1 cellular context compared by ENCODE assay signal in the genomic region with DNA sequence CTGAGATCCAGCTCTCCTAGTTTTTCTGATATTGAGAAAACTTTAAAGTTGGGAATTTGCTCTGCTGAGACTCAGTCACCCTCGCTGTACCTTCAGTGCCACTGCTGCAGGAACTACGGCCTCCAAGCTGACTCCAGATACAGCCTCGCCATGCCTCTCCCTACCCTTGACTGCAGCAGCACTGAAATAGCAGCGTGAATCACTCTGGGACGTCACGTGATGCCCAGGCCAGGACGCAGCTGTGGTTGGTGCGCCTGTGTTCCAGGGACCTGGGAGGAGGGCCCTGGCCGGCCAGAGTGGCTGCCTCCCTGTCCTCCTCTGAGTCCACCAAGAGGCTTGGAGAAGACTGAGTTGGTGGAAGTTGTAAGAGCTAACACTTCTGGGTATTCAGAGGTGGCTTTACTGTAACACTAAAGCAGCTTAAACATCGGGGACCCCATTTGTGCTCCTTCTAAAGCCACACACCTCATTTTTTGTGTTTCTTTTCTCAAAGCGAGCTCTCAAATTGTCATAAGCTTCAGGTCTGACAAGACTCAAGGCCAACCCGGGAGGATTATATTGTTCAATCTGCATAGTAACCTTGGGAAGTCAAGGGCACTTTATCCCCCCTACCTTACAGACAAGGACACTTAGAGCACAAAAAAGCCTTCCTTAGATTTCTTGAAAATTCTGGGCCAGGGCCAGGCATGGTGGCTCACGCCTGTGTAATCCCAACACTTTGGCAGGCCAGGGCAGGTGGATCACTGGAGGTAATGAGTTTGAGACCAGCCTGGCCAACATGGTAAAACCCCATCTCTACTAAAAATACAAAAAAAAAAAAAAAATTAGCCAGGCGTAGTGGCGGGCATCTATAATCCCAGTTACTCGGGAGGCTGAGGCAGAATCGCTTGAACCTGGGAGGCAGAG.
TF ChIP-seq lines count a peak whose summit lies in the region.

No MANE protein-coding gene starts in this region.

TF ChIP-seq in K562, 482 proteins besides CTCF, POLR2A, EP300 and RAD21 (continued from another document and continues in another):
- TF ChIP-seq, protein P1, sequence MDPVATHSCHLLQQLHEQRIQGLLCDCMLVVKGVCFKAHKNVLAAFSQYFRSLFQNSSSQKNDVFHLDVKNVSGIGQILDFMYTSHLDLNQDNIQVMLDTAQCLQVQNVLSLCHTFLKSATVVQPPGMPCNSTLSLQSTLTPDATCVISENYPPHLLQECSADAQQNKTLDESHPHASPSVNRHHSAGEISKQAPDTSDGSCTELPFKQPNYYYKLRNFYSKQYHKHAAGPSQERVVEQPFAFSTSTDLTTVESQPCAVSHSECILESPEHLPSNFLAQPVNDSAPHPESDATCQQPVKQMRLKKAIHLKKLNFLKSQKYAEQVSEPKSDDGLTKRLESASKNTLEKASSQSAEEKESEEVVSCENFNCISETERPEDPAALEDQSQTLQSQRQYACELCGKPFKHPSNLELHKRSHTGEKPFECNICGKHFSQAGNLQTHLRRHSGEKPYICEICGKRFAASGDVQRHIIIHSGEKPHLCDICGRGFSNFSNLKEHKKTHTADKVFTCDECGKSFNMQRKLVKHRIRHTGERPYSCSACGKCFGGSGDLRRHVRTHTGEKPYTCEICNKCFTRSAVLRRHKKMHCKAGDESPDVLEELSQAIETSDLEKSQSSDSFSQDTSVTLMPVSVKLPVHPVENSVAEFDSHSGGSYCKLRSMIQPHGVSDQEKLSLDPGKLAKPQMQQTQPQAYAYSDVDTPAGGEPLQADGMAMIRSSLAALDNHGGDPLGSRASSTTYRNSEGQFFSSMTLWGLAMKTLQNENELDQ (CRISPR knock-in tag; IDR thresholded peaks at IDR 0.05; ENCODE audit: borderline replicate concordance), result no peak
- peak; percentile 65 to 85 for TF ChIP-seq FOXK2 (conservative IDR thresholded peaks at IDR 0.05 in 1 of 2, IDR thresholded peaks at IDR 0.05 in 1 of 2; ENCODE audit: low read depth in 2 of 2)
- TF ChIP-seq STAT5B (CRISPR knock-in tag; IDR thresholded peaks at IDR 0.05), result no peak
- TF ChIP-seq CBX8 (IDR thresholded peaks at IDR 0.05; ENCODE audit: borderline replicate concordance, extremely low read depth, low read depth, low read length, poor library complexity, severe bottlenecking), result no peak
- TF ChIP-seq ETV6 (IDR thresholded peaks at IDR 0.05; ENCODE audit: borderline replicate concordance in 1 of 2, low read depth in 2 of 2, low read length in 1 of 2), result no peak
- TF ChIP-seq ETV6 (CRISPR knock-in tag; IDR thresholded peaks at IDR 0.05; ENCODE audit: borderline replicate concordance), result no peak
- no peak for TF ChIP-seq KLF10 (CRISPR knock-in tag; IDR thresholded peaks at IDR 0.05)
- TF ChIP-seq TCFL5 (CRISPR knock-in tag; conservative IDR thresholded peaks at IDR 0.05), result no peak
- TF ChIP-seq, protein P2, sequence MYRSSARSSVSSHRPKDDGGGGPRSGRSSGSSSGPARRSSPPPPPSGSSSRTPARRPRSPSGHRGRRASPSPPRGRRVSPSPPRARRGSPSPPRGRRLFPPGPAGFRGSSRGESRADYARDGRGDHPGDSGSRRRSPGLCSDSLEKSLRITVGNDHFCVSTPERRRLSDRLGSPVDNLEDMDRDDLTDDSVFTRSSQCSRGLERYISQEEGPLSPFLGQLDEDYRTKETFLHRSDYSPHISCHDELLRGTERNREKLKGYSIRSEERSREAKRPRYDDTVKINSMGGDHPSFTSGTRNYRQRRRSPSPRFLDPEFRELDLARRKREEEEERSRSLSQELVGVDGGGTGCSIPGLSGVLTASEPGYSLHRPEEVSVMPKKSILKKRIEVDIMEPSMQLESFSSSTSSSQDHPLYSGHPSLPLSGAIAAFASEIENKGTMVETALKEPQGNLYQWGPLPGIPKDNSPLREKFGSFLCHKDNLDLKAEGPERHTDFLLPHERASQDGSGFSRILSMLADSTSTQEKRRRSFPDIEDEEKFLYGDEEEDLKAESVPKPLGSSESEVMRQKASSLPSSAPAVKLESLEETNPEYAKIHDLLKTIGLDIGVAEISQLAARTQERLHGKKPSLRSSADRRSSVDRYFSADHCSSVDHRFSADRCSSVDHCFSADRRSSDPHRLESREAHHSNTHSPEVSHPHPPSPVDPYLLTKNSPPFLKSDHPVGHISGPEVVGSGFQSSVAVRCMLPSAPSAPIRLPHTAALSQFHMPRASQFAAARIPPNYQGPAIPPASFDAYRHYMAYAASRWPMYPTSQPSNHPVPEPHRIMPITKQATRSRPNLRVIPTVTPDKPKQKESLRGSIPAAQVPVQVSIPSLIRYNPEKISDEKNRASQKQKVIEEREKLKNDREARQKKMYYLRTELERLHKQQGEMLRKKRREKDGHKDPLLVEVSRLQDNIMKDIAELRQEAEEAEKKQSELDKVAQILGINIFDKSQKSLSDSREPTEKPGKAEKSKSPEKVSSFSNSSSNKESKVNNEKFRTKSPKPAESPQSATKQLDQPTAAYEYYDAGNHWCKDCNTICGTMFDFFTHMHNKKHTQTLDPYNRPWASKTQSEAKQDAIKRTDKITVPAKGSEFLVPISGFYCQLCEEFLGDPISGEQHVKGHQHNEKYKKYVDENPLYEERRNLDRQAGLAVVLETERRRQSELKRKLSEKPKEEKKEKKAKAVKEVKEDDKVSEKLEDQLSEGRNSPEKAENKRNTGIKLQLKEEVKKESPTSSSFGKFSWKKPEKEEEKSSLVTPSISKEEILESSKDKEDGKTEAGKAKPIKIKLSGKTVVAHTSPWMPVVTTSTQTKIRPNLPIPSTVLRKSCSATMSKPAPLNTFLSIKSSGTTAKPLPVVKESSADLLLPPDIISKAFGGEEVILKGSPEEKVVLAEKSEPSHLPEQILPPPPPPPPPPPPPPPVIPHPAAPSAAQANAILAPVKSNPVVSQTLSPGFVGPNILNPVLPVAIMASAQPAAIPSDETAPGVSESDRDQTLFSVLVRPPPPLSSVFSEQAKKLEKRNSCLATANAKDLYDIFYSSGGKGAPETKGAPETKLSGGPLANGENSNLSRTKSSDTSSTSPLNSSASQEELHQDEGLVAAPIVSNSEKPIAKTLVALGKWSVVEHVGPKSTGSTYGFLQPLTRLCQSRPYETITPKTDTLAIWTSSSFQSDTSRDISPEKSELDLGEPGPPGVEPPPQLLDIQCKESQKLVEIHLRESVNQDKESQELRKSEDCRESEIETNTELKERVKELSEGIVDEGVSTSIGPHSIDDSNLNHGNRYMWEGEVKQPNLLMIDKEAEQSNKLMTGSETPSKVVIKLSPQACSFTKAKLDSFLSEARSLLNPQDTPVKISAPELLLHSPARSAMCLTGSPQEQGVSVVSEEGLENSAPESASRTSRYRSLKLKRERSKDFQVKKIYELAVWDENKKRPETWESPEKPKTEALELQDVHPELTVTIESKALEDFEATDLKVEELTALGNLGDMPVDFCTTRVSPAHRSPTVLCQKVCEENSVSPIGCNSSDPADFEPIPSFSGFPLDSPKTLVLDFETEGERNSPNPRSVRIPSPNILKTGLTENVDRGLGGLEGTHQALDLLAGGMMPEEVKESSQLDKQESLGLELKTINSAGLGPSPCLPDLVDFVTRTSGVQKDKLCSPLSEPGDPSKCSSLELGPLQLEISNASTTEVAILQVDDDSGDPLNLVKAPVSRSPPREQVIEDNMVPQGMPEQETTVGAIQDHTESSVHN (IDR thresholded peaks at IDR 0.05; ENCODE audit: borderline replicate concordance in 1 of 2, low read depth in 1 of 2), result no peak
- TF ChIP-seq, protein P3, sequence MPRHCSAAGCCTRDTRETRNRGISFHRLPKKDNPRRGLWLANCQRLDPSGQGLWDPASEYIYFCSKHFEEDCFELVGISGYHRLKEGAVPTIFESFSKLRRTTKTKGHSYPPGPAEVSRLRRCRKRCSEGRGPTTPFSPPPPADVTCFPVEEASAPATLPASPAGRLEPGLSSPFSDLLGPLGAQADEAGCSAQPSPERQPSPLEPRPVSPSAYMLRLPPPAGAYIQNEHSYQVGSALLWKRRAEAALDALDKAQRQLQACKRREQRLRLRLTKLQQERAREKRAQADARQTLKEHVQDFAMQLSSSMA (CRISPR knock-in tag; IDR thresholded peaks at IDR 0.05), result no peak
- no peak for TF ChIP-seq HDAC6 (IDR thresholded peaks at IDR 0.05; ENCODE audit: low read depth, low read length)
- TF ChIP-seq NR2C2 (CRISPR knock-in tag; IDR thresholded peaks at IDR 0.05), result no peak
- TF ChIP-seq NR2C2 (tag; IDR thresholded peaks at IDR 0.05), result no peak
- TF ChIP-seq POLR2AphosphoS5 (IDR thresholded peaks at IDR 0.05; ENCODE audit: control insufficient read depth, insufficient read depth, low read depth, low read length), result peak; percentile 82
- peak; percentile 88 for TF ChIP-seq L3MBTL2 (IDR thresholded peaks at IDR 0.05)
- TF ChIP-seq ARNT (IDR thresholded peaks at IDR 0.05), result no peak
- TF ChIP-seq, protein P4, sequence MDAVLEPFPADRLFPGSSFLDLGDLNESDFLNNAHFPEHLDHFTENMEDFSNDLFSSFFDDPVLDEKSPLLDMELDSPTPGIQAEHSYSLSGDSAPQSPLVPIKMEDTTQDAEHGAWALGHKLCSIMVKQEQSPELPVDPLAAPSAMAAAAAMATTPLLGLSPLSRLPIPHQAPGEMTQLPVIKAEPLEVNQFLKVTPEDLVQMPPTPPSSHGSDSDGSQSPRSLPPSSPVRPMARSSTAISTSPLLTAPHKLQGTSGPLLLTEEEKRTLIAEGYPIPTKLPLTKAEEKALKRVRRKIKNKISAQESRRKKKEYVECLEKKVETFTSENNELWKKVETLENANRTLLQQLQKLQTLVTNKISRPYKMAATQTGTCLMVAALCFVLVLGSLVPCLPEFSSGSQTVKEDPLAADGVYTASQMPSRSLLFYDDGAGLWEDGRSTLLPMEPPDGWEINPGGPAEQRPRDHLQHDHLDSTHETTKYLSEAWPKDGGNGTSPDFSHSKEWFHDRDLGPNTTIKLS (IDR thresholded peaks at IDR 0.05; ENCODE audit: borderline replicate concordance, low read depth), result no peak
- no peak for TF ChIP-seq MIER1 (IDR thresholded peaks at IDR 0.05; ENCODE audit: low read depth)
- no peak for TF ChIP-seq RBM22 (IDR thresholded peaks at IDR 0.05; ENCODE audit: low read depth, low read length, poor library complexity, severe bottlenecking)
- no peak for TF ChIP-seq SIN3B (IDR thresholded peaks at IDR 0.05; ENCODE audit: low read depth)
- no peak for TF ChIP-seq ELF1 (tag; IDR thresholded peaks at IDR 0.05)
- no peak for TF ChIP-seq CBX1 (IDR thresholded peaks at IDR 0.05; ENCODE audit: low read depth)
- TF ChIP-seq PHF8 (IDR thresholded peaks at IDR 0.05; ENCODE audit: borderline replicate concordance, low read length), result peak; percentile 53; the same call in 1 of the 2 replicates
- TF ChIP-seq IRF2 (CRISPR knock-in tag; IDR thresholded peaks at IDR 0.05), result no peak
- TF ChIP-seq FOXA3 (CRISPR knock-in tag; conservative IDR thresholded peaks at IDR 0.05 in 1 of 2, IDR thresholded peaks at IDR 0.05 in 1 of 2), result no peak
- no peak for TF ChIP-seq ZNF354B (CRISPR knock-in tag; IDR thresholded peaks at IDR 0.05)
- no peak for TF ChIP-seq NCOA2 (IDR thresholded peaks at IDR 0.05; ENCODE audit: partially characterized antibody in 2 of 2)
- peak in 1 of 2 experiments; percentile 92; a peak in 1 of 4 replicates for TF ChIP-seq SRF (CRISPR knock-in tag; IDR thresholded peaks at IDR 0.05)
- no peak for TF ChIP-seq ZNF212 (CRISPR knock-in tag; IDR thresholded peaks at IDR 0.05)
- TF ChIP-seq TRIM28 (IDR thresholded peaks at IDR 0.05), result no peak
- TF ChIP-seq CCAR2 (IDR thresholded peaks at IDR 0.05; ENCODE audit: low read depth, low read length), result no peak
- no peak for TF ChIP-seq ATF1 (CRISPR knock-in tag; IDR thresholded peaks at IDR 0.05)
- TF ChIP-seq ATF1 (tag; IDR thresholded peaks at IDR 0.05), result peak; percentile 64
- TF ChIP-seq HCFC1 (IDR thresholded peaks at IDR 0.05; ENCODE audit: low read depth, low read length), result 0 out of 2 replicates have a peak, but pooled peaks have one; percentile 14
- TF ChIP-seq SRSF3 (IDR thresholded peaks at IDR 0.05; ENCODE audit: insufficient read depth, low read length), result no peak
- TF ChIP-seq MED1 (CRISPR knock-in tag; IDR thresholded peaks at IDR 0.05; ENCODE audit: borderline replicate concordance), result no peak
- TF ChIP-seq, protein P5, sequence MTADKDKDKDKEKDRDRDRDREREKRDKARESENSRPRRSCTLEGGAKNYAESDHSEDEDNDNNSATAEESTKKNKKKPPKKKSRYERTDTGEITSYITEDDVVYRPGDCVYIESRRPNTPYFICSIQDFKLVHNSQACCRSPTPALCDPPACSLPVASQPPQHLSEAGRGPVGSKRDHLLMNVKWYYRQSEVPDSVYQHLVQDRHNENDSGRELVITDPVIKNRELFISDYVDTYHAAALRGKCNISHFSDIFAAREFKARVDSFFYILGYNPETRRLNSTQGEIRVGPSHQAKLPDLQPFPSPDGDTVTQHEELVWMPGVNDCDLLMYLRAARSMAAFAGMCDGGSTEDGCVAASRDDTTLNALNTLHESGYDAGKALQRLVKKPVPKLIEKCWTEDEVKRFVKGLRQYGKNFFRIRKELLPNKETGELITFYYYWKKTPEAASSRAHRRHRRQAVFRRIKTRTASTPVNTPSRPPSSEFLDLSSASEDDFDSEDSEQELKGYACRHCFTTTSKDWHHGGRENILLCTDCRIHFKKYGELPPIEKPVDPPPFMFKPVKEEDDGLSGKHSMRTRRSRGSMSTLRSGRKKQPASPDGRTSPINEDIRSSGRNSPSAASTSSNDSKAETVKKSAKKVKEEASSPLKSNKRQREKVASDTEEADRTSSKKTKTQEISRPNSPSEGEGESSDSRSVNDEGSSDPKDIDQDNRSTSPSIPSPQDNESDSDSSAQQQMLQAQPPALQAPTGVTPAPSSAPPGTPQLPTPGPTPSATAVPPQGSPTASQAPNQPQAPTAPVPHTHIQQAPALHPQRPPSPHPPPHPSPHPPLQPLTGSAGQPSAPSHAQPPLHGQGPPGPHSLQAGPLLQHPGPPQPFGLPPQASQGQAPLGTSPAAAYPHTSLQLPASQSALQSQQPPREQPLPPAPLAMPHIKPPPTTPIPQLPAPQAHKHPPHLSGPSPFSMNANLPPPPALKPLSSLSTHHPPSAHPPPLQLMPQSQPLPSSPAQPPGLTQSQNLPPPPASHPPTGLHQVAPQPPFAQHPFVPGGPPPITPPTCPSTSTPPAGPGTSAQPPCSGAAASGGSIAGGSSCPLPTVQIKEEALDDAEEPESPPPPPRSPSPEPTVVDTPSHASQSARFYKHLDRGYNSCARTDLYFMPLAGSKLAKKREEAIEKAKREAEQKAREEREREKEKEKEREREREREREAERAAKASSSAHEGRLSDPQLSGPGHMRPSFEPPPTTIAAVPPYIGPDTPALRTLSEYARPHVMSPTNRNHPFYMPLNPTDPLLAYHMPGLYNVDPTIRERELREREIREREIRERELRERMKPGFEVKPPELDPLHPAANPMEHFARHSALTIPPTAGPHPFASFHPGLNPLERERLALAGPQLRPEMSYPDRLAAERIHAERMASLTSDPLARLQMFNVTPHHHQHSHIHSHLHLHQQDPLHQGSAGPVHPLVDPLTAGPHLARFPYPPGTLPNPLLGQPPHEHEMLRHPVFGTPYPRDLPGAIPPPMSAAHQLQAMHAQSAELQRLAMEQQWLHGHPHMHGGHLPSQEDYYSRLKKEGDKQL (CRISPR knock-in tag; IDR thresholded peaks at IDR 0.05; ENCODE audit: borderline replicate concordance), result no peak
- no peak for TF ChIP-seq GATA2 (CRISPR knock-in tag; IDR thresholded peaks at IDR 0.05)
- TF ChIP-seq TOE1 (IDR thresholded peaks at IDR 0.05; ENCODE audit: borderline replicate concordance), result peak; percentile 100
- no peak for TF ChIP-seq TOE1 (CRISPR knock-in tag; IDR thresholded peaks at IDR 0.05; ENCODE audit: borderline replicate concordance, low read depth)
- no peak for TF ChIP-seq HIVEP1 (CRISPR knock-in tag; IDR thresholded peaks at IDR 0.05)
- TF ChIP-seq ZNF41 (CRISPR knock-in tag; conservative IDR thresholded peaks at IDR 0.05), result no peak
